21 cellular contexts compared by ENCODE assay signal in genomic region chr7:143320620-143321019, GRCh38. TPM values are rescaled to one million over a fixed set of nuclear protein-coding genes. Genes with fewer than 3 reads are reported as not detected.
DNase-seq lines count a peak whose midpoint lies in the region; FAIRE-seq and TF ChIP-seq lines count a peak whose summit lies in the region.
"Had no signal": no experiment of that assay in that cellular context is flagged by ENCODE, and none has a peak within 500 bp of the region (broad histone marks: within the 10 kb centered on the region; RNA-seq: fewer than 3 reads in every experiment).

No MANE protein-coding gene starts in this region.

- H3K27ac ChIP-seq in mammary epithelial cell (ENCODE audit: insufficient read depth, low read depth, low read length) (no peak overlapping the region), colonic mucosa (no peak overlapping the region), osteoblast (ENCODE audit: low read depth, low read length) (no peak overlapping the region)
- H3K27ac ChIP-seq: SJCRH30 had no signal

- 41% methylated on average over 5 of the region's 9 CpGs for WGBS in mammary epithelial cell (ENCODE audit: low coverage, missing lambda C conversion rate)

- H3K27me3 Mint-ChIP-seq in MCF 10A (ENCODE audit: insufficient read depth, unreplicated experiment) = no peaks in the 10 kb centered on the region

- no peak for FAIRE-seq in frontal cortex (lab: Jason Lieb, UNC)
- FAIRE-seq: D721Med, GM19239 had no signal

- peaks cover 15% of the 10 kb centered on the region for H3K4me1 ChIP-seq in mammary epithelial cell (ENCODE audit: insufficient read depth, low read length)
- no peaks in the 10 kb centered on the region for H3K4me1 ChIP-seq in colonic mucosa
- peaks cover 18% of the 10 kb centered on the region for H3K4me1 ChIP-seq in osteoblast (ENCODE audit: insufficient read depth, low read length)
- H3K4me1 ChIP-seq: SJCRH30 had no signal

- H2AFZ ChIP-seq in mammary epithelial cell (ENCODE audit: low read depth, low read length) = no peak overlapping the region
- no peak overlapping the region for H2AFZ ChIP-seq in osteoblast (ENCODE audit: low read length)

- H3K9ac ChIP-seq in mammary epithelial cell (ENCODE audit: insufficient read depth, low read length) (no peak overlapping the region), colonic mucosa (ENCODE audit: low read depth in 2 of 2, low read length in 2 of 2) (no peak overlapping the region)

- H3K79me2 ChIP-seq in mammary epithelial cell (ENCODE audit: insufficient read depth, low read length) = no peaks in the 10 kb centered on the region
- no peaks in the 10 kb centered on the region for H3K79me2 ChIP-seq in osteoblast (ENCODE audit: insufficient read depth, low read length)

- TF ChIP-seq CTCF in MCF 10A (IDR thresholded peaks at IDR 0.05; ENCODE audit: unreplicated experiment) = no peak
- no peak for TF ChIP-seq CTCF in mammary epithelial cell (conservative IDR thresholded peaks at IDR 0.05 in 1 of 2, IDR thresholded peaks at IDR 0.05 in 1 of 2; ENCODE audit: extremely low read depth in 1 of 2, insufficient read depth in 1 of 2, low read depth in 1 of 2, low read length in 2 of 2)
- TF ChIP-seq CTCF in colonic mucosa (IDR thresholded peaks at IDR 0.05) = no peak
- no peak for TF ChIP-seq CTCF in osteoblast (IDR thresholded peaks at IDR 0.05; ENCODE audit: extremely low read depth, low read depth, low read length)

- no peaks in the 10 kb centered on the region for H3K9me3 ChIP-seq in mammary epithelial cell (replicated peaks; ENCODE audit: insufficient read depth, low read length)
- no peaks in the 10 kb centered on the region for H3K9me3 ChIP-seq in colonic mucosa
- H3K9me3 ChIP-seq in osteoblast (ENCODE audit: low read depth, low read length) = no peaks in the 10 kb centered on the region
- H3K9me3 ChIP-seq: MG63, SJCRH30 had no signal

- peaks cover 26% of the 10 kb centered on the region for H3K4me1 Mint-ChIP-seq in MCF 10A (ENCODE audit: insufficient read depth, unreplicated experiment)

- DNase-seq in MCF 10A (ENCODE audit: unreplicated experiment) = peak; percentile 82
- no peak for DNase-seq in mammary epithelial cell
- DNase-seq in colonic mucosa = peak; percentile 74
- DNase-seq in osteoblast (ENCODE audit: insufficient read length, low spot score, missing footprints) = peak; percentile 54
- DNase-seq in activated CD4-positive, alpha-beta T cell treated with anti-CD3 and anti-CD28 coated beads, Interleukin-2, amount 50 U/mL, for 4 hours = no peak
- DNase-seq in H7 = no peak
- no peak for DNase-seq in T-helper 2 cell
- DNase-seq in frontal cortex (ENCODE audit: low spot score in 2 of 2) = no peak
- DNase-seq: 8988T; CD8-positive, alpha-beta memory T cell; DMS79; KG1; MG63; NCI-H1092 treated with DMSO at 0.1 percent for 48 hours; NCI-H1694; NCI-H524 treated with DMSO at 0.1 percent for 48 hours; RPMI8226 had no signal

- H3K4me3 Mint-ChIP-seq in MCF 10A (ENCODE audit: unreplicated experiment) = no peak overlapping the region
- H3K4me3 Mint-ChIP-seq: CD8-positive, alpha-beta memory T cell had no signal

- POLR2A ChIA-PET in MCF 10A (lab: Yijun Ruan, JAX) = interaction anchor here (0.7 to 2.9 kb wide), 3 partner anchors 10 to 59 kb away, joined by 3 to 8 read pairs (median 3); no protein-coding TSS in a partner anchor

- BruUV-seq in MCF 10A (replicated peaks; lab: Mats Ljungman, UMichigan) (no TSS peak), mammary epithelial cell (replicated peaks; lab: Mats Ljungman, UMichigan) (no TSS peak)

- in situ Hi-C loops in mammary epithelial cell (cut with MboI; ENCODE audit: low sequenced_read_pairs in 2 of 2) = no loop called here

- CTCF ChIA-PET in MCF 10A (lab: Yijun Ruan, JAX) (interaction anchor here (0.6 to 1.2 kb wide), 6 partner anchors 11 to 318 kb away, joined by 3 to 4 read pairs (median 3); no protein-coding TSS in a partner anchor), mammary epithelial cell (lab: Charles Lee; ENCODE audit: low non-redundant PET) (no interaction called here)

- intact Hi-C loops in MCF 10A (cut with micrococcal nuclease) = loop anchor here (2.0 kb wide), 3 partner anchors 60 to 96 kb away; partner anchors contain the start of genes EPHA1 and ZYX
- intact Hi-C loops in mammary epithelial cell (cut with micrococcal nuclease) = no loop called here
- intact Hi-C loops in colonic mucosa (cut with DNase I) = loop anchor here (5.0 kb wide), 1 partner anchor 92 kb away; no protein-coding TSS in a partner anchor

- no peak overlapping the region for H3K27ac Mint-ChIP-seq in MCF 10A (ENCODE audit: low read depth, unreplicated experiment)
- H3K27ac Mint-ChIP-seq: CD8-positive, alpha-beta memory T cell had no signal

- dilution Hi-C loops in mammary epithelial cell (cut with HindIII; ENCODE audit: low sequenced_read_pairs) = no loop called here

- H3K36me3 ChIP-seq in mammary epithelial cell (ENCODE audit: insufficient read depth, low read length) (no peaks in the 10 kb centered on the region), colonic mucosa (no peaks in the 10 kb centered on the region), osteoblast (ENCODE audit: insufficient read depth, low read length) (no peaks in the 10 kb centered on the region), H7 (replicated peaks; ENCODE audit: control insufficient read depth, insufficient read depth, low read length) (no peaks in the 10 kb centered on the region)
- H3K36me3 ChIP-seq: MG63, SJCRH30 had no signal

- H3K4me2 ChIP-seq in mammary epithelial cell (ENCODE audit: insufficient read depth, low read depth, low read length) = no peak overlapping the region
- no peak overlapping the region for H3K4me2 ChIP-seq in osteoblast (ENCODE audit: insufficient read depth, low read length)

- H3K4me3 ChIP-seq in mammary epithelial cell (replicated peaks in 1 of 3; ENCODE audit: insufficient read depth in 1 of 3, low read depth in 2 of 3, low read length in 3 of 3) = no peak overlapping the region
- H3K4me3 ChIP-seq in colonic mucosa = no peak overlapping the region
- no peak overlapping the region for H3K4me3 ChIP-seq in osteoblast (ENCODE audit: insufficient read depth, low read length)
- H3K4me3 ChIP-seq in H7 (ENCODE audit: insufficient read depth, low read depth, low read length) = no peak overlapping the region
- H3K4me3 ChIP-seq: MG63, SJCRH30 had no signal

- H3K27me3 ChIP-seq in mammary epithelial cell (ENCODE audit: insufficient read depth, low read length) (no peaks in the 10 kb centered on the region), colonic mucosa (no peaks in the 10 kb centered on the region), osteoblast (ENCODE audit: insufficient read depth, low read length) (no peaks in the 10 kb centered on the region), H7 (ENCODE audit: control insufficient read depth, insufficient read depth, low read length) (no peaks in the 10 kb centered on the region)
- H3K27me3 ChIP-seq: MG63 had no signal

- peaks cover 5% of the 10 kb centered on the region for H3K36me3 Mint-ChIP-seq in MCF 10A (ENCODE audit: insufficient read depth, unreplicated experiment)
- H3K36me3 Mint-ChIP-seq: CD8-positive, alpha-beta memory T cell had no signal

- H4K20me1 ChIP-seq in mammary epithelial cell (ENCODE audit: insufficient read depth, low read length) = no peaks in the 10 kb centered on the region
- no peaks in the 10 kb centered on the region for H4K20me1 ChIP-seq in osteoblast (ENCODE audit: insufficient read depth, low read length)

- H3K9me3 Mint-ChIP-seq in MCF 10A (ENCODE audit: unreplicated experiment) = no peaks in the 10 kb centered on the region
- H3K9me3 Mint-ChIP-seq: CD8-positive, alpha-beta memory T cell had no signal

RNA-seq across cellular contexts. Expression of gene CLCN1, which starts 4.7 kb away (rescaled TPM):
- total RNA-seq in MCF 10A (2022) (not detected in 2 replicates), mammary epithelial cell (under 1 TPM in 1 of 2 donors, not detected in 1; under 0.01 TPM), colonic mucosa (not detected), osteoblast (under 0.01 TPM in 2 replicates), frontal cortex (under 0.01 TPM)
- 0.09 TPM for polyA plus RNA-seq in mammary epithelial cell
- not detected for polyA minus RNA-seq in mammary epithelial cell
- total RNA-seq in H7 (2014; rRNA removed; shearing (Covaris generic)) = 0.11 and 0.21 TPM in 2 replicates
- total RNA-seq: SJCRH30 had no signal
- polyA plus RNA-seq: BJ; CD8-positive, alpha-beta memory T cell had no signal

RNA-seq across cellular contexts. Expression of gene CASP2, which starts 32.5 kb away (rescaled TPM):
- total RNA-seq in MCF 10A (2022) (15.1 and 17.4 TPM in 2 replicates), mammary epithelial cell (10 to 100 TPM; 18.3 to 43.5 TPM), colonic mucosa (10 to 100 TPM; 33.9 to 47.0 TPM), osteoblast (7.6 and 10.9 TPM in 2 replicates), frontal cortex (20.4 TPM)
- 24.6 TPM for polyA plus RNA-seq in mammary epithelial cell
- polyA minus RNA-seq in mammary epithelial cell = 77.0 TPM
- 12.2 and 13.1 TPM in 2 replicates for total RNA-seq in H7 (2014; rRNA removed; shearing (Covaris generic))

RNA-seq across cellular contexts. Expression of gene TMEM139, which starts 35.9 kb away (rescaled TPM):
- total RNA-seq in MCF 10A (2022) (8.1 and 9.2 TPM in 2 replicates), mammary epithelial cell (10 to 100 TPM; 17.9 to 38.8 TPM), colonic mucosa (10 to 100 TPM; 18.4 to 27.2 TPM), osteoblast (not detected in 2 replicates), frontal cortex (not detected)
- 24.8 TPM for polyA plus RNA-seq in mammary epithelial cell
- polyA minus RNA-seq in mammary epithelial cell = 9.4 TPM
- 1.2 and 2.5 TPM in 2 replicates for total RNA-seq in H7 (2014; rRNA removed; shearing (Covaris generic))

RNA-seq across cellular contexts. Expression of gene FAM131B, which starts 41.9 kb away (rescaled TPM):
- total RNA-seq in MCF 10A (2022) (0.19 and 0.25 TPM in 2 replicates), mammary epithelial cell (1 to 10 TPM in 1 of 2 donors, under 1 TPM in 1; 0.71 to 1.5 TPM), colonic mucosa (1 to 10 TPM in 1 of 2 donors, under 1 TPM in 1; 0.40 to 1.8 TPM), osteoblast (1.2 and 1.4 TPM in 2 replicates), frontal cortex (73.8 TPM)
- 0.58 TPM for polyA plus RNA-seq in mammary epithelial cell
- polyA minus RNA-seq in mammary epithelial cell = not detected
- 11.9 and 16.9 TPM in 2 replicates for total RNA-seq in H7 (2014; rRNA removed; shearing (Covaris generic))

RNA-seq across cellular contexts. Expression of gene GSTK1, which starts 57.4 kb away (rescaled TPM):
- total RNA-seq in MCF 10A (2022) (69.7 and 79.9 TPM in 2 replicates), mammary epithelial cell (100 to 1,000 TPM; 111 to 118 TPM), colonic mucosa (100 to 1,000 TPM; 210 to 272 TPM), osteoblast (91.3 and 99.9 TPM in 2 replicates), frontal cortex (24.9 TPM)
- 155 TPM for polyA plus RNA-seq in mammary epithelial cell
- polyA minus RNA-seq in mammary epithelial cell = 123 TPM
- 51.8 and 51.9 TPM in 2 replicates for total RNA-seq in H7 (2014; rRNA removed; shearing (Covaris generic))

Comparison
In these comparisons a context has a peak if more than half of its experiments do, and no peak if none do; other contexts are left out.
1. DNase-seq: peak in MCF 10A (single experiment), colonic mucosa (single experiment) and osteoblast (single experiment); none in mammary epithelial cell (single experiment), activated CD4-positive, alpha-beta T cell treated with anti-CD3 and anti-CD28 coated beads, Interleukin-2, amount 50 U/mL, for 4 hours (0 of 2), H7 (single experiment), T-helper 2 cell (0 of 5) and frontal cortex (0 of 2).